13 cellular contexts compared by ENCODE assay signal in the genomic region with DNA sequence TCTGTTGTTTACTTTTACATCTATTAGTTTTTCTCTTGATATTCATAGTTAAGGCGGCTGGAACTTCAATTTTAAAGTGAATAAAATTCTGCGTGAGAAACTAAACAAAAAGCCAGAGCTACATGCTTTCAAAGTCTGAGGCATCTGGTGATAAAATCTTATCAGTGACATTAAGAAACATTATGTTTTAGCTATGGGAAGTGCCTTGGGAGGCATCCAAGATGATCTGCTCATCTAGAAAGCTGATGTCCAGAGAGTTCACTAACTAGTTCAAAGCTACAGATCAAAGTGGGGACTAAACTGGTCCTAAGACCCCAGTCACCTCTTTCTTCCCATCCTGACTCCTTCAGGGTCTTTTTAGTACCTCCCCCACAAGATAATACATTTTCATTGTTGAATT. TPM values are rescaled to one million over a fixed set of nuclear protein-coding genes. Genes with fewer than 3 reads are reported as not detected.
A peak's percentile ranks its signal among the peaks of the same experiment; 100 is the strongest.
DNase-seq lines count a peak whose midpoint lies in the region; ATAC-seq, FAIRE-seq and TF ChIP-seq lines count a peak whose summit lies in the region.
"Had no signal": no experiment of that assay in that cellular context is flagged by ENCODE, and none has a peak within 500 bp of the region (broad histone marks: within the 10 kb centered on the region; RNA-seq: fewer than 3 reads in every experiment).

No MANE protein-coding gene starts in this region.

- no peaks in the 10 kb centered on the region for H3K9me3 Mint-ChIP-seq in effector memory CD8-positive, alpha-beta T cell

- peak; percentile 4 for DNase-seq in AG08395 (ENCODE audit: low spot score)
- peak; percentile 53 for DNase-seq in NCI-H226
- DNase-seq in endothelial cell of umbilical vein (ENCODE audit: low read depth, low spot score), result peak; percentile 68
- DNase-seq in ovary, result no peak
- no peak for DNase-seq in effector memory CD8-positive, alpha-beta T cell
- DNase-seq in stimulated activated CD4-positive, alpha-beta T cell treated with anti-CD3 and anti-CD28 coated beads, Interleukin-15, amount 100 ng/mL, for 24 hours, result no peak
- DNase-seq: activated T-cell treated with anti-CD3 and anti-CD28 coated beads, Interleukin-2, amount 50 U/mL, for 24 hours; CD4-positive, CD25-positive, alpha-beta regulatory T cell; foreskin melanocyte; NCI-H187 treated with DMSO at 0.1 percent for 48 hours; Peyer's patch had no signal

- no peak overlapping the region for H3K4me3 Mint-ChIP-seq in effector memory CD8-positive, alpha-beta T cell
- H3K4me3 Mint-ChIP-seq: activated T-cell treated with anti-CD3 and anti-CD28 coated beads, Interleukin-2, amount 50 U/mL, for 24 hours; CD4-positive, CD25-positive, alpha-beta regulatory T cell had no signal

- H3K9me1 ChIP-seq in endothelial cell of umbilical vein (replicated peaks; ENCODE audit: control insufficient read depth, extremely low read depth, insufficient read depth, low read length), result no peaks in the 10 kb centered on the region

- TF ChIP-seq EP300 in ovary (IDR thresholded peaks at IDR 0.05), result no peak

- peak overlapping the region; percentile 12 for H3K4me2 ChIP-seq in endothelial cell of umbilical vein (ENCODE audit: insufficient read depth, low read length)

- no peak for TF ChIP-seq CTCF in endothelial cell of umbilical vein (IDR thresholded peaks at IDR 0.05; ENCODE audit: extremely low read depth in 1 of 2, insufficient read depth in 1 of 2, low read depth in 1 of 2, low read length in 2 of 2)
- TF ChIP-seq CTCF in ovary (IDR thresholded peaks at IDR 0.05), result no peak

- dilution Hi-C loops in endothelial cell of umbilical vein (cut with MboI; ENCODE audit: extremely low pct_ligation_motif_present, low sequenced_read_pairs), result no loop called here

- H3K79me2 ChIP-seq in endothelial cell of umbilical vein (ENCODE audit: control insufficient read depth, insufficient read depth, low read length), result no peaks in the 10 kb centered on the region

- H3K27ac Mint-ChIP-seq in effector memory CD8-positive, alpha-beta T cell, result no peak overlapping the region
- H3K27ac Mint-ChIP-seq: activated T-cell treated with anti-CD3 and anti-CD28 coated beads, Interleukin-2, amount 50 U/mL, for 24 hours had no signal

- WGBS in ovary, 3 donors, result 28 to 40% (median 32%) methylated on average over 2 of the region's 2 CpGs

- H3K27ac ChIP-seq in endothelial cell of umbilical vein (ENCODE audit: insufficient read depth, low read depth, low read length) (no peak overlapping the region), ovary (peak overlapping the region; percentile 16 to 67)

- peaks cover 22% of the 10 kb centered on the region for H3K36me3 Mint-ChIP-seq in effector memory CD8-positive, alpha-beta T cell (ENCODE audit: insufficient read depth)

- BruUV-seq in endothelial cell of umbilical vein (replicated peaks; lab: Mats Ljungman, UMichigan), result no TSS peak

- H3K4me1 Mint-ChIP-seq in effector memory CD8-positive, alpha-beta T cell (ENCODE audit: low read depth in 2 of 2), result peaks cover 0 to 3% of the 10 kb centered on the region in 2 donors

- POLR2A ChIA-PET in endothelial cell of umbilical vein (lab: Charles Lee), result no interaction called here

- H3K4me1 ChIP-seq in endothelial cell of umbilical vein (ENCODE audit: control insufficient read depth, extremely low read depth, insufficient read depth, low read length) (peaks cover 18% of the 10 kb centered on the region), ovary (ENCODE audit: insufficient read depth) (peaks cover 5% of the 10 kb centered on the region)
- H3K4me1 ChIP-seq: Peyer's patch had no signal

- CTCF ChIA-PET in endothelial cell of umbilical vein (lab: Charles Lee), result interaction anchor here (0.9 to 4.1 kb wide), 14 partner anchors 10 to 535 kb away, joined by 3 to 22 read pairs (median 4); no protein-coding TSS in a partner anchor

- H3K9me3 ChIP-seq in endothelial cell of umbilical vein (replicated peaks; ENCODE audit: control insufficient read depth, insufficient read depth, low read length) (no peaks in the 10 kb centered on the region), ovary (no peaks in the 10 kb centered on the region)
- H3K9me3 ChIP-seq: Peyer's patch had no signal

- FAIRE-seq in endothelial cell of umbilical vein (lab: Jason Lieb, UNC), result no peak

- no peaks in the 10 kb centered on the region for H4K20me1 ChIP-seq in endothelial cell of umbilical vein (replicated peaks; ENCODE audit: control insufficient read depth, extremely low read depth, insufficient read depth, low read length)

- TF ChIP-seq POLR2A in endothelial cell of umbilical vein (IDR thresholded peaks at IDR 0.05; ENCODE audit: low read depth, low read length) (no peak), ovary (IDR thresholded peaks at IDR 0.05) (no peak)

- H3K36me3 ChIP-seq in endothelial cell of umbilical vein (ENCODE audit: control insufficient read depth in 2 of 2, extremely low read depth in 1 of 2, insufficient read depth in 2 of 2, low read length in 2 of 2) (no peaks in the 10 kb centered on the region), ovary (no peaks in the 10 kb centered on the region)

- H3K4me3 ChIP-seq in endothelial cell of umbilical vein (replicated peaks in 1 of 3; ENCODE audit: insufficient read depth in 1 of 3, low read depth in 1 of 3, low read length in 3 of 3), result no peak overlapping the region
- H3K4me3 ChIP-seq in ovary, result no peak overlapping the region
- H3K4me3 ChIP-seq: Peyer's patch had no signal

- no peaks in the 10 kb centered on the region for H3K27me3 Mint-ChIP-seq in effector memory CD8-positive, alpha-beta T cell
- H3K27me3 Mint-ChIP-seq: activated T-cell treated with anti-CD3 and anti-CD28 coated beads, Interleukin-2, amount 50 U/mL, for 24 hours; CD4-positive, CD25-positive, alpha-beta regulatory T cell had no signal

- no peak overlapping the region for H2AFZ ChIP-seq in endothelial cell of umbilical vein (ENCODE audit: low read depth, low read length)

- ATAC-seq in HG03196 (IDR thresholded peaks at IDR 0.05; ENCODE audit: unreplicated experiment) (no peak), HG03175 (IDR thresholded peaks at IDR 0.05; ENCODE audit: unreplicated experiment) (no peak)
- no peak for ATAC-seq in effector memory CD8-positive, alpha-beta T cell (replicated peaks)

- H3K9ac ChIP-seq in endothelial cell of umbilical vein (replicated peaks; ENCODE audit: extremely low read depth, insufficient read depth, low read length), result no peak overlapping the region

- intact Hi-C loops in endothelial cell of umbilical vein (cut with micrococcal nuclease) (no loop called here), ovary (cut with DNase I) (no loop called here)

- H3K27me3 ChIP-seq in endothelial cell of umbilical vein (ENCODE audit: control insufficient read depth in 2 of 2, insufficient read depth in 2 of 2, low read length in 2 of 2) (no peaks in the 10 kb centered on the region), ovary (no peaks in the 10 kb centered on the region)
- H3K27me3 ChIP-seq: Peyer's patch had no signal

TF ChIP-seq in endothelial cell of umbilical vein, 7 proteins besides CTCF, POLR2A, EP300 and RAD21:
- peak; percentile 8 for TF ChIP-seq GATA2 (IDR thresholded peaks at IDR 0.05; ENCODE audit: insufficient read depth, insufficient read length, low read depth, low read length)
- TF ChIP-seq, protein P1, sequence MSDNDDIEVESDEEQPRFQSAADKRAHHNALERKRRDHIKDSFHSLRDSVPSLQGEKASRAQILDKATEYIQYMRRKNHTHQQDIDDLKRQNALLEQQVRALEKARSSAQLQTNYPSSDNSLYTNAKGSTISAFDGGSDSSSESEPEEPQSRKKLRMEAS (IDR thresholded peaks at IDR 0.05; ENCODE audit: insufficient read depth, insufficient read length), result no peak

RNA-seq across cellular contexts. Expression of a gene that starts 37.2 kb away (rescaled TPM):
- total RNA-seq in endothelial cell of umbilical vein (58.0 and 67.1 TPM in 2 replicates), ovary (10 to 100 TPM; 48.5 to 66.9 (median 57.9) TPM)
- polyA plus RNA-seq in endothelial cell of umbilical vein (52.3 and 56.0 TPM in 2 replicates), ovary (100 to 1,000 TPM in 1 of 2 donors, 10 to 100 TPM in 1; 33.4 to 108 TPM)
- 60.4 and 61.2 TPM in 2 replicates for polyA plus RNA-seq in endothelial cell of umbilical vein (2011; cell fraction: cytosol; rRNA removed)
- polyA plus RNA-seq in endothelial cell of umbilical vein (2011; cell fraction: nucleus; rRNA removed), result 55.9 and 69.8 TPM in 2 replicates
- polyA plus RNA-seq in endothelial cell of umbilical vein (2012), result 36.8 and 50.1 TPM in 2 replicates
- polyA minus RNA-seq in endothelial cell of umbilical vein, result 65.2 and 132 TPM in 2 replicates
- polyA minus RNA-seq in endothelial cell of umbilical vein (2011; cell fraction: cytosol; rRNA and poly(A)+ RNA removed), result 99.1 TPM
- 54.7 and 79.2 TPM in 2 replicates for polyA minus RNA-seq in endothelial cell of umbilical vein (2011; cell fraction: nucleus; rRNA and poly(A)+ RNA removed)

RNA-seq across cellular contexts. Expression of a gene that starts 37.3 kb away (rescaled TPM):
- total RNA-seq in endothelial cell of umbilical vein, result 6.2 and 6.7 TPM in 2 replicates
- polyA plus RNA-seq in endothelial cell of umbilical vein, result 4.1 and 4.3 TPM in 2 replicates
- polyA plus RNA-seq in endothelial cell of umbilical vein (2011; cell fraction: cytosol; rRNA removed), result 5.0 and 5.2 TPM in 2 replicates
- polyA plus RNA-seq in endothelial cell of umbilical vein (2011; cell fraction: nucleus; rRNA removed), result 9.5 and 11.7 TPM in 2 replicates
- 6.0 and 7.7 TPM in 2 replicates for polyA plus RNA-seq in endothelial cell of umbilical vein (2012)
- polyA minus RNA-seq in endothelial cell of umbilical vein, result 4.6 and 7.2 TPM in 2 replicates
- 8.9 TPM for polyA minus RNA-seq in endothelial cell of umbilical vein (2011; cell fraction: cytosol; rRNA and poly(A)+ RNA removed)
- 4.7 and 7.7 TPM in 2 replicates for polyA minus RNA-seq in endothelial cell of umbilical vein (2011; cell fraction: nucleus; rRNA and poly(A)+ RNA removed)
- total RNA-seq in ovary, result 10 to 100 TPM in 2 of 7 donors, 1 to 10 TPM in 5; 4.9 to 12.9 (median 7.9) TPM
- 1 to 10 TPM; 3.3 to 7.3 TPM for polyA plus RNA-seq in ovary

Comparison
In these comparisons a context has a peak if more than half of its experiments do, and no peak if none do; other contexts are left out.
1. DNase-seq: peak in AG08395 (single experiment), NCI-H226 (single experiment) and endothelial cell of umbilical vein (single experiment); none in ovary (0 of 5), effector memory CD8-positive, alpha-beta T cell (0 of 3) and stimulated activated CD4-positive, alpha-beta T cell treated with anti-CD3 and anti-CD28 coated beads, Interleukin-15, amount 100 ng/mL, for 24 hours (single experiment).